Comparison of ENCODE assay signal across 8 cellular contexts in the genomic region with DNA sequence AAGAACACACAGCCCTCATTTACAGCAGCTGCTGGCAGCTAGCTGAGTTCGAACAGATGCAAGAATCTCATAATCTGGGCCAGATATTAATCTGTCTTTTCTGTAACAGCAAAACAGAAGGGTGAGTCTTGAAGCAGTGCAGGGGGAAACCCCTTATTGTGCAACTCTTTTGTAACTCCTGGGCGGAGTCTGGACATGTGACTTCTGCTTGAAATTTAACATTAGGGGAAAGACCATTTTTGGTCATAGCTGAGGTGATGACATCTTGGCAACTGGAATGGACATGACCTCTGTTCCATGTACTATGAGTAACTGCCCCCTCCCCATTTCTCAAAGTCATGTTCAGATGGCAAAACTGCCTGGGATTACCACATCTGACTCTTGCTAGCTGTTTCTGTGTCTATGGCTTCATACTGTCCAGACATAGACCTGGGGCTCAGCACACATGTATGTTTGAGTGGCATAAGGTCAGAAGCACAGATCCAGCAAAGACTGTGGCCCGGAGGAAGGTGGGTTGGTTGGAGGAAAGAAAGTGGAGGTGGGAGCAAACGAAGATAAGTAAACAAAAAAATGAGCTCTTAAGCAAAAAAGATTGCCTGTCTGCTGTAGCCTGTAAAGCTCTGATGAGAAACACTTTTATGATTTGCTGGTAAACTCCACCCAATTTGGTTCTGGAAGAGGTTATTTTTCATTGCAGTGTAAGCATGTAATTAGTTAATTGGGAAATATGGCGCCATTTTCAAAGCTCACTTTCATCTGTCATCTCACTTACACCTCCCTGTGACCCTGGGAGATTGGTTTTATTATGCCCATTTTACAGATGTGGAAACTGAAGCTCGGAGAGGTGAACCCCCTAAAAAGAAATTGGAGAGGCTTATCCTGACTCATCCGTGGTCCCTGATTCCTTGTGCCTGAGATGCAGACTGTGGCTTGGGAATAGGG. TPM values are rescaled to one million over a fixed set of nuclear protein-coding genes. Genes with fewer than 3 reads are reported as not detected.
DNase-seq lines count a peak whose midpoint lies in the region; ATAC-seq, FAIRE-seq and TF ChIP-seq lines count a peak whose summit lies in the region.

No MANE protein-coding gene starts in this region.

- H3K4me3 ChIP-seq in sigmoid colon = no peak overlapping the region

- no peak overlapping the region for H3K4me3 Mint-ChIP-seq in activated CD4-positive, alpha-beta T cell treated with anti-CD3 and anti-CD28 coated beads, Interleukin-2, amount 10 ng/mL, durations not matched to agents 24 days and 14 days

- H3K4me1 ChIP-seq in foreskin keratinocyte = peaks cover 9% of the 10 kb centered on the region
- peaks cover 0 to 16% (median 11%) of the 10 kb centered on the region in 4 donors for H3K4me1 ChIP-seq in sigmoid colon

- H3K27ac ChIP-seq in KOPT-K1 (ENCODE audit: low read depth, low read length, poor library complexity, severe bottlenecking) (peak overlapping the region; percentile 50), foreskin keratinocyte (peak overlapping the region; percentile 84), sigmoid colon (peak overlapping the region; percentile 47 to 79 (median 61))

- FAIRE-seq in GM12891 (lab: Jason Lieb, UNC) (no peak), frontal cortex (lab: Jason Lieb, UNC) (no peak)

- peak; percentile 64 to 94 (median 86) for TF ChIP-seq EP300 in sigmoid colon (IDR thresholded peaks at IDR 0.05)

- no peaks in the 10 kb centered on the region for H3K36me3 Mint-ChIP-seq in activated CD4-positive, alpha-beta T cell treated with anti-CD3 and anti-CD28 coated beads, Interleukin-2, amount 10 ng/mL, durations not matched to agents 24 days and 14 days (ENCODE audit: low read depth)

- H3K27me3 Mint-ChIP-seq in activated CD4-positive, alpha-beta T cell treated with anti-CD3 and anti-CD28 coated beads, Interleukin-2, amount 10 ng/mL, durations not matched to agents 24 days and 14 days = peaks cover 6% of the 10 kb centered on the region

- DNase-seq in GM12891 (ENCODE audit: insufficient read length, low spot score) (peak; percentile 35), H4 (ENCODE audit: low spot score) (peak; percentile 91), foreskin keratinocyte (peak; percentile 97 to 98), sigmoid colon (peak; percentile 95), frontal cortex (ENCODE audit: low spot score in 2 of 2) (no peak), NCI-H2227 (lab: John Stamatoyannopoulos, UW; ENCODE audit: unreplicated experiment) (no peak)
- DNase-seq in activated CD4-positive, alpha-beta T cell treated with anti-CD3 and anti-CD28 coated beads, Interleukin-2, amount 10 ng/mL, durations not matched to agents 24 days and 14 days = peak; percentile 85

- peaks cover 6% of the 10 kb centered on the region for H3K9me3 Mint-ChIP-seq in activated CD4-positive, alpha-beta T cell treated with anti-CD3 and anti-CD28 coated beads, Interleukin-2, amount 10 ng/mL, durations not matched to agents 24 days and 14 days

- H3K27me3 ChIP-seq in foreskin keratinocyte (no peaks in the 10 kb centered on the region), sigmoid colon (no peaks in the 10 kb centered on the region)

- TF ChIP-seq POLR2A in GM12891 (IDR thresholded peaks at IDR 0.05; ENCODE audit: low read depth, low read length) (no peak), sigmoid colon (IDR thresholded peaks at IDR 0.05) (no peak)

- intact Hi-C loops in activated CD4-positive, alpha-beta T cell treated with anti-CD3 and anti-CD28 coated beads, Interleukin-2, amount 10 ng/mL, durations not matched to agents 24 days and 14 days (cut with micrococcal nuclease) = loop anchor here (1.0 to 10.0 kb wide), 3 partner anchors 63 to 153 kb away; no protein-coding TSS in a partner anchor
- intact Hi-C loops in sigmoid colon (cut with DNase I) = loop anchor here (1.0 kb wide), 1 partner anchor 157 kb away; no protein-coding TSS in a partner anchor

- TF ChIP-seq CTCF in foreskin keratinocyte (conservative IDR thresholded peaks at IDR 0.05) (no peak), sigmoid colon (IDR thresholded peaks at IDR 0.05) (no peak)

- peaks cover 15% of the 10 kb centered on the region for H3K4me1 Mint-ChIP-seq in activated CD4-positive, alpha-beta T cell treated with anti-CD3 and anti-CD28 coated beads, Interleukin-2, amount 10 ng/mL, durations not matched to agents 24 days and 14 days

- H3K9me3 ChIP-seq in KOPT-K1 (ENCODE audit: insufficient read depth, low read length, poor library complexity, severe bottlenecking) (peaks cover 13% of the 10 kb centered on the region), sigmoid colon (no peaks in the 10 kb centered on the region)

- peak overlapping the region; percentile 35 for H3K27ac Mint-ChIP-seq in activated CD4-positive, alpha-beta T cell treated with anti-CD3 and anti-CD28 coated beads, Interleukin-2, amount 10 ng/mL, durations not matched to agents 24 days and 14 days

- 53 to 65% methylated on average over 7 of the region's 7 CpGs for WGBS in sigmoid colon, 2 donors

- H3K36me3 ChIP-seq in KOPT-K1 (ENCODE audit: insufficient read depth, low read length) (no peaks in the 10 kb centered on the region), sigmoid colon (no peaks in the 10 kb centered on the region)

- ATAC-seq in foreskin keratinocyte = peak; percentile 92

TF ChIP-seq in GM12891, 5 proteins besides CTCF, POLR2A, EP300 and RAD21:
- TF ChIP-seq POU2F2 (IDR thresholded peaks at IDR 0.05; ENCODE audit: low read depth, low read length) (no peak), PAX5 (IDR thresholded peaks at IDR 0.05; ENCODE audit: insufficient read depth, low read length, severe bottlenecking) (no peak), SPI1 (IDR thresholded peaks at IDR 0.05; ENCODE audit: low read depth, low read length) (no peak), POLR2AphosphoS5 (IDR thresholded peaks at IDR 0.05; ENCODE audit: low read depth, low read length) (no peak), TAF1 (IDR thresholded peaks at IDR 0.05; ENCODE audit: low read depth, low read length) (no peak)

RNA-seq across cellular contexts. Expression of a gene that starts 26.1 kb away (rescaled TPM):
- 2.0 TPM for polyA plus RNA-seq in GM12891 (2012; ENCODE audit: low read depth, missing spikeins)
- 31.3 and 36.1 TPM in 2 replicates for total RNA-seq in H4 (2014; rRNA removed; shearing (Covaris generic))
- 28.6 and 30.4 TPM in 2 replicates for total RNA-seq in activated CD4-positive, alpha-beta T cell treated with anti-CD3 and anti-CD28 coated beads, Interleukin-2, amount 10 ng/mL, durations not matched to agents 24 days and 14 days
- total RNA-seq in foreskin keratinocyte (46.4 and 61.5 TPM in 2 replicates), sigmoid colon (100 to 1,000 TPM in 1 of 4 donors, 10 to 100 TPM in 3; 32.1 to 112 (median 41.7) TPM), frontal cortex (11.0 TPM)
- polyA plus RNA-seq in foreskin keratinocyte (21.4 and 32.5 TPM in 2 replicates), sigmoid colon (100 to 1,000 TPM in 1 of 3 donors, 10 to 100 TPM in 2; 47.4 to 133 (median 83.3) TPM)

Comparison
In these comparisons a context has a peak if more than half of its experiments do, and no peak if none do; other contexts are left out.
1. DNase-seq: peak in GM12891 (single experiment), H4 (single experiment), activated CD4-positive, alpha-beta T cell treated with anti-CD3 and anti-CD28 coated beads, Interleukin-2, amount 10 ng/mL, durations not matched to agents 24 days and 14 days (single experiment), foreskin keratinocyte (2 of 2) and sigmoid colon (single experiment); none in frontal cortex (0 of 2) and NCI-H2227 (single experiment).
2. Peak in every context shown above with its lines, with median percentiles within 50 percentile points of each other: H3K27ac ChIP-seq.